Comparison of ENCODE assay signal across 8 cellular contexts in the genomic region with DNA sequence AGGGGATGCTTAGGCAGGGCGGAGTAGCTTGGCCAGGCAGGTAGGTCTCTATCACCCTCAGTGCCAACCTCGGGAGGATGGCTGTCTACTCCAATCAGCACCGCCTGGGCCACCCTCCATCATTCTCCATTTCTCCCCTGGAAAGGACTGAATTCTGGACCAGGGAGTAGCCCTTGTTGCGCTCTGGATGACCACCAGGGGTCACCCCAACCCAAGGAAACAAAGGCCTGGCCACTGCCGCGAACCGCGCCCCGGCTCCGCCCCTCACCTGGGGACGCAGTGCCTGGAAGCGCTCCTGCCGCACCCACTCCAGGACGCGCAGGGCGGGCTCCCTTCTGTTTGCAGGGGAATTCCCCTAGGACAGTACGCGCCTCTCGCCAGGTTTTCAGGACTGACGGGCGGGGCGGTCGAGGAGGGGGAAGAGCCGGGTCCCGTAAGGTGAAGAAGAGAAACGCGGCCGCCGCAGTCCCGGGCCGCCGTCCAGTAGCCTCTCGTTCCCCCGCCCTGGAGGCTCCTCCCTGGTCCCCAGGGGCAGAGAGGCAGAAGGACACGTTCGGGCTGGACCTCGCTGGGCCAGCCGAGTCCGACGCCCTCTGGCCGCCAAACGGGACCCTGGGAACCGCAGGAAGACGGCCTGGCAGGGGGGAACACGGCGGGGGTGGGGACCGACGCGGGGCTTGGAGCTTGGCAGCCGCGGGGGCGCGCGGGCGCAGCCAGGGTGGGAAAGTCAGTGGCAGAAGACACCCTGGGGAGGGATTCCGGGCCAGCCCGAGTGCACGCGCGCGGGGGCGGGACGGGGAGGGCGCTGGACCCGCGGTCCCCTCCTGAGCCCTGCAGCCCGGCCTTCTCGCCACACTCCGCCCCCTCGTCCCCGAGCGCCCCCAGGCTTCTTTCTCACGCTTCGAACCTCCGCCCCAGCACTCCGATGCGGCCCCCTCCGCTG. TPM values are rescaled to one million over a fixed set of nuclear protein-coding genes. Genes with fewer than 3 reads are reported as not detected.
DNase-seq lines count a peak whose midpoint lies in the region; ATAC-seq, FAIRE-seq and TF ChIP-seq lines count a peak whose summit lies in the region.

No MANE protein-coding gene starts in this region.

- peaks cover 2 to 52% of the 10 kb centered on the region in 2 experiments; a peak in 3 of 5 replicates for H3K27me3 ChIP-seq in HepG2 (ENCODE audit: control insufficient read depth in 1 of 2, insufficient read depth in 2 of 2, low read length in 2 of 2)

- H3K9me3 Mint-ChIP-seq in activated CD4-positive, alpha-beta T cell treated with anti-CD3 and anti-CD28 coated beads, Interleukin-2, amount 10 ng/mL, durations not matched to agents 7 days and 5 days = no peaks in the 10 kb centered on the region

- H3K27me3 Mint-ChIP-seq in activated CD4-positive, alpha-beta T cell treated with anti-CD3 and anti-CD28 coated beads, Interleukin-2, amount 10 ng/mL, durations not matched to agents 7 days and 5 days = peaks cover 73% of the 10 kb centered on the region

- in situ Hi-C loops in HepG2 (cut with HindIII; ENCODE audit: extremely low pct_ligation_motif_present, low pct_unique_long_range_greater_than_20kb) = loop anchor here (5.0 to 25.0 kb wide), 3 partner anchors 147 to 342 kb away; no protein-coding TSS in a partner anchor

- CTCF ChIA-PET in A549 (lab: Yijun Ruan, JAX) (interaction anchor here (0.6 to 14.9 kb wide), 14 partner anchors 10 to 517 kb away, joined by 3 to 165 read pairs (median 4); partner anchors contain the start of gene SMIM35), HepG2 (lab: Yijun Ruan, JAX; ENCODE audit: low intra/inter-chr PET ratio, low total read pairs) (interaction anchor here (0.7 to 2.2 kb wide), 6 partner anchors 25 to 514 kb away, joined by 3 to 21 read pairs (median 11); no protein-coding TSS in a partner anchor)
- CTCF ChIA-PET in activated CD4-positive, alpha-beta T cell treated with anti-CD3 and anti-CD28 coated beads, Interleukin-2, amount 10 ng/mL, durations not matched to agents 7 days and 5 days (lab: Charles Lee) = interaction anchor here (1.1 to 4.8 kb wide), 6 partner anchors 11 to 175 kb away, joined by 3 to 32 read pairs (median 6); no protein-coding TSS in a partner anchor

- peak; percentile 87 to 95 for TF ChIP-seq RAD21 in A549 (conservative IDR thresholded peaks at IDR 0.05 in 1 of 2, IDR thresholded peaks at IDR 0.05 in 1 of 2)
- peak; percentile 99 for TF ChIP-seq RAD21 in HepG2 (CRISPR knock-in tag; IDR thresholded peaks at IDR 0.05)

- H3K4me1 Mint-ChIP-seq in activated CD4-positive, alpha-beta T cell treated with anti-CD3 and anti-CD28 coated beads, Interleukin-2, amount 10 ng/mL, durations not matched to agents 7 days and 5 days = peaks cover 11% of the 10 kb centered on the region

- H3K4me3 ChIP-seq in A549 = peak overlapping the region; percentile 55
- peak overlapping the region; percentile 60 to 80 (median 61); a peak in 5 of 6 replicates for H3K4me3 ChIP-seq in HepG2 (replicated peaks in 1 of 3; ENCODE audit: insufficient read depth in 1 of 3, low read depth in 2 of 3, low read length in 3 of 3)

- intact Hi-C loops in HepG2 (cut with micrococcal nuclease; ENCODE audit: unreplicated experiment) = loop anchor here (1.0 to 5.0 kb wide), 4 partner anchors 26 to 343 kb away; no protein-coding TSS in a partner anchor

- BruUV-seq in HepG2 (replicated peaks; lab: Mats Ljungman, UMichigan) = no TSS peak

- peak overlapping the region; percentile 99 for H3K4me2 ChIP-seq in A549
- H3K4me2 ChIP-seq in HepG2 (ENCODE audit: low read depth, low read length) = peak overlapping the region; percentile 75

- no peak for TF ChIP-seq POLR2A in A549 (IDR thresholded peaks at IDR 0.05; ENCODE audit: low read length)
- no peak for TF ChIP-seq POLR2A in HepG2 (IDR thresholded peaks at IDR 0.05; ENCODE audit: insufficient read depth in 1 of 2, low read depth in 2 of 2, low read length in 2 of 2)

- POLR2A ChIA-PET in A549 (lab: Yijun Ruan, JAX) = no interaction called here
- POLR2A ChIA-PET in activated CD4-positive, alpha-beta T cell treated with anti-CD3 and anti-CD28 coated beads, Interleukin-2, amount 10 ng/mL, durations not matched to agents 7 days and 5 days (lab: Charles Lee) = no interaction called here
- POLR2A ChIA-PET in HepG2 (lab: Yijun Ruan, JAX) = no interaction called here

- H3K4me3 Mint-ChIP-seq in activated CD4-positive, alpha-beta T cell treated with anti-CD3 and anti-CD28 coated beads, Interleukin-2, amount 10 ng/mL, durations not matched to agents 7 days and 5 days = peak overlapping the region; percentile 74

- 4% methylated on average over 18 of the region's 78 CpGs for WGBS in A549 (ENCODE audit: missing lambda C conversion rate)
- 0% methylated on average over 5 of the region's 78 CpGs for WGBS in HepG2 (ENCODE audit: low lambda C conversion rate)

- H4K20me1 ChIP-seq in HepG2 (ENCODE audit: insufficient read depth, low read length) = no peaks in the 10 kb centered on the region

- peak; percentile 81 to 96 for ATAC-seq in A549
- peak; percentile 78 for ATAC-seq in GM18520 (IDR thresholded peaks at IDR 0.05; ENCODE audit: unreplicated experiment)
- peak; percentile 81 for ATAC-seq in HG03175 (IDR thresholded peaks at IDR 0.05; ENCODE audit: unreplicated experiment)
- ATAC-seq in HepG2 = peak; percentile 93

- no peaks in the 10 kb centered on the region for H3K36me3 Mint-ChIP-seq in activated CD4-positive, alpha-beta T cell treated with anti-CD3 and anti-CD28 coated beads, Interleukin-2, amount 10 ng/mL, durations not matched to agents 7 days and 5 days (ENCODE audit: low read depth)

- H3K9me3 ChIP-seq in A549 (no peaks in the 10 kb centered on the region), HepG2 (ENCODE audit: low read length) (no peaks in the 10 kb centered on the region)

- H3K9ac ChIP-seq in HepG2 (ENCODE audit: insufficient read depth, low read depth, low read length) = 0 out of 2 replicates have a peak overlapping the region, but pooled peaks have one; percentile 0

- no peaks in the 10 kb centered on the region for H3K36me3 ChIP-seq in HepG2 (replicated peaks in 1 of 2; ENCODE audit: control insufficient read depth in 1 of 2, insufficient read depth in 2 of 2, low read length in 2 of 2)

- TF ChIP-seq CTCF in A549 (IDR thresholded peaks at IDR 0.05) (peak; percentile 71), HepG2 (CRISPR knock-in tag; IDR thresholded peaks at IDR 0.05) (peak; percentile 98)

- peak; percentile 67 to 92 for DNase-seq in A549 (ENCODE audit: low read depth in 1 of 2, low spot score in 1 of 2)
- DNase-seq in NCI-H510A (lab: John Stamatoyannopoulos, UW) = peak; percentile 78
- peak; percentile 90 for DNase-seq in activated CD4-positive, alpha-beta T cell treated with anti-CD3 and anti-CD28 coated beads, Interleukin-2, amount 10 ng/mL, durations not matched to agents 7 days and 5 days
- DNase-seq in dedifferentiated amniotic fluid mesenchymal stem cell (ENCODE audit: extremely low spot score) = peak; percentile 31
- peak; percentile 68 for DNase-seq in HepG2 (ENCODE audit: low spot score)
- peak; percentile 93 to 94 for DNase-seq in stimulated activated CD4-positive, alpha-beta T cell treated with anti-CD3 and anti-CD28 coated beads, Interleukin-2, amount 100 ng/mL, for 24 hours

- no peak for TF ChIP-seq EP300 in A549 (IDR thresholded peaks at IDR 0.05)
- no peak for TF ChIP-seq EP300 in HepG2 (IDR thresholded peaks at IDR 0.05; ENCODE audit: low read depth in 2 of 2, low read length in 2 of 2)
- no peak for TF ChIP-seq EP300 in HepG2 (CRISPR knock-in tag; IDR thresholded peaks at IDR 0.05; ENCODE audit: borderline replicate concordance)

- FAIRE-seq in A549 (lab: Jason Lieb, UNC) (no peak), HepG2 (lab: Jason Lieb, UNC) (peak; percentile 74)

- no peaks in the 10 kb centered on the region for H3K79me2 ChIP-seq in HepG2 (ENCODE audit: insufficient read depth, low read length)

- H3K4me1 ChIP-seq in A549 (no peaks in the 10 kb centered on the region), HepG2 (ENCODE audit: insufficient read depth, low read length) (peaks cover 18% of the 10 kb centered on the region; the same call in 1 of the 2 replicates)

- H3K27ac Mint-ChIP-seq in activated CD4-positive, alpha-beta T cell treated with anti-CD3 and anti-CD28 coated beads, Interleukin-2, amount 10 ng/mL, durations not matched to agents 7 days and 5 days = no peak overlapping the region

- H2AFZ ChIP-seq in HepG2 (ENCODE audit: low read length) = no peak overlapping the region

- H3K27ac ChIP-seq in A549 (peak overlapping the region; percentile 34 to 84; a peak in 5 of 6 replicates), HepG2 (ENCODE audit: extremely low read length, insufficient read depth, low read length) (no peak overlapping the region)

RNA-seq across cellular contexts. Expression of gene SCN4B, which starts 7.1 kb away (rescaled TPM):
- 0.04 and 0.12 TPM in 2 replicates for polyA plus RNA-seq in A549 (2011; rRNA removed)
- 0.01 TPM in 2 replicates for polyA plus RNA-seq in A549 (2012; cell fraction: cytosol; rRNA removed)
- 0.01 and 0.02 TPM in 2 replicates for polyA plus RNA-seq in A549 (2012; cell fraction: nucleus; rRNA removed)
- 0.03 to 0.04 TPM in 2 of 3 replicates, not detected in the other for polyA plus RNA-seq in A549 (2017; fragmentation: RNase III; extraction: RNeasy Plus Mini Kit Qiagen cat#74134 plus additional on column Dnase treatment)
- polyA minus RNA-seq in A549 (2011; rRNA and poly(A)+ RNA removed) = 0.10 TPM in 1 of 2 replicates, not detected in the other
- total RNA-seq in activated CD4-positive, alpha-beta T cell treated with anti-CD3 and anti-CD28 coated beads, Interleukin-2, amount 10 ng/mL, durations not matched to agents 7 days and 5 days = under 1 TPM in 1 of 2 experiments, not detected in 1; 0.10 TPM
- total RNA-seq in HepG2 (2016; rRNA removed; fragmentation: Illumina TruSeq; extraction: Trizol) = 0.04 TPM in 1 of 2 replicates, not detected in the other
- not detected in 2 replicates for total RNA-seq in HepG2 (2016; cell fraction: cytosol; rRNA removed; fragmentation: Illumina TruSeq; extraction: Trizol; ENCODE audit: low read depth)
- 0.19 TPM in 1 of 2 replicates, not detected in the other for total RNA-seq in HepG2 (2016; cell fraction: insoluble cytoplasmic fraction; rRNA removed; fragmentation: Illumina TruSeq; extraction: Trizol)
- total RNA-seq in HepG2 (2016; cell fraction: membrane; rRNA removed; fragmentation: Illumina TruSeq; extraction: Trizol) = 0.03 TPM in 1 of 2 replicates, not detected in the other
- not detected in 2 replicates for total RNA-seq in HepG2 (2016; cell fraction: nucleus; rRNA removed; fragmentation: Illumina TruSeq; extraction: Trizol)
- 0.29 and 0.38 TPM in 2 replicates for polyA plus RNA-seq in HepG2 (2011; rRNA removed)
- polyA plus RNA-seq in HepG2 (2011; cell fraction: cytosol; rRNA removed) = 0.13 and 0.19 TPM in 2 replicates
- 0.64 and 0.72 TPM in 2 replicates for polyA plus RNA-seq in HepG2 (2011; cell fraction: nucleus; rRNA removed)
- polyA plus RNA-seq in HepG2 (2012) = 0.07 TPM in 2 replicates
- not detected in 2 replicates for polyA plus RNA-seq in HepG2 (2016; cell fraction: cytosol; fragmentation: Illumina TruSeq; extraction: Trizol; ENCODE audit: low read depth)
- 0.20 TPM in 1 of 2 replicates, not detected in the other for polyA plus RNA-seq in HepG2 (2016; cell fraction: insoluble cytoplasmic fraction; fragmentation: Illumina TruSeq; extraction: Trizol; ENCODE audit: low read depth)
- polyA plus RNA-seq in HepG2 (2016; cell fraction: membrane; fragmentation: Illumina TruSeq; extraction: Trizol; ENCODE audit: low read depth) = 0.16 TPM in 1 of 2 replicates, not detected in the other
- 0.17 and 0.42 TPM in 2 replicates for polyA plus RNA-seq in HepG2 (2016; cell fraction: nucleus; fragmentation: Illumina TruSeq; extraction: Trizol; ENCODE audit: insufficient read depth, low read depth)
- polyA minus RNA-seq in HepG2 (2011; rRNA and poly(A)+ RNA removed; ENCODE audit: low replicate concordance) = 0.18 TPM in 1 of 2 replicates, not detected in the other
- polyA minus RNA-seq in HepG2 (2011; cell fraction: cytosol; rRNA and poly(A)+ RNA removed) = not detected in 2 replicates
- 0.39 and 0.75 TPM in 2 replicates for polyA minus RNA-seq in HepG2 (2011; cell fraction: nucleus; rRNA and poly(A)+ RNA removed)

RNA-seq across cellular contexts. Expression of gene SCN2B, which starts 30.9 kb away (rescaled TPM):
- polyA plus RNA-seq in A549 (2011; rRNA removed) (not detected in 2 replicates), A549 (2017; fragmentation: RNase III; extraction: RNeasy Plus Mini Kit Qiagen cat#74134 plus additional on column Dnase treatment) (not detected in 3 replicates), HepG2 (2011; rRNA removed) (0.01 TPM in 2 replicates)
- not detected in 2 replicates for polyA plus RNA-seq in A549 (2012; cell fraction: cytosol; rRNA removed)
- polyA plus RNA-seq in A549 (2012; cell fraction: nucleus; rRNA removed) = not detected in 2 replicates
- not detected in 2 replicates for polyA minus RNA-seq in A549 (2011; rRNA and poly(A)+ RNA removed)
- not detected for total RNA-seq in activated CD4-positive, alpha-beta T cell treated with anti-CD3 and anti-CD28 coated beads, Interleukin-2, amount 10 ng/mL, durations not matched to agents 7 days and 5 days
- 0.02 TPM in 1 of 2 replicates, not detected in the other for total RNA-seq in HepG2 (2016; rRNA removed; fragmentation: Illumina TruSeq; extraction: Trizol)
- not detected in 2 replicates for total RNA-seq in HepG2 (2016; cell fraction: cytosol; rRNA removed; fragmentation: Illumina TruSeq; extraction: Trizol; ENCODE audit: low read depth)
- 0.02 TPM in 1 of 2 replicates, not detected in the other for total RNA-seq in HepG2 (2016; cell fraction: insoluble cytoplasmic fraction; rRNA removed; fragmentation: Illumina TruSeq; extraction: Trizol)
- not detected in 2 replicates for total RNA-seq in HepG2 (2016; cell fraction: membrane; rRNA removed; fragmentation: Illumina TruSeq; extraction: Trizol)
- not detected in 2 replicates for total RNA-seq in HepG2 (2016; cell fraction: nucleus; rRNA removed; fragmentation: Illumina TruSeq; extraction: Trizol)
- 0.01 and 0.03 TPM in 2 replicates for polyA plus RNA-seq in HepG2 (2011; cell fraction: cytosol; rRNA removed)
- polyA plus RNA-seq in HepG2 (2011; cell fraction: nucleus; rRNA removed) = 0.02 and 0.03 TPM in 2 replicates
- polyA plus RNA-seq in HepG2 (2012) = 0.03 TPM in 1 of 2 replicates, not detected in the other
- polyA plus RNA-seq in HepG2 (2016; cell fraction: cytosol; fragmentation: Illumina TruSeq; extraction: Trizol; ENCODE audit: low read depth) = not detected in 2 replicates
- 0.03 TPM in 1 of 2 replicates, not detected in the other for polyA plus RNA-seq in HepG2 (2016; cell fraction: insoluble cytoplasmic fraction; fragmentation: Illumina TruSeq; extraction: Trizol; ENCODE audit: low read depth)
- not detected in 2 replicates for polyA plus RNA-seq in HepG2 (2016; cell fraction: membrane; fragmentation: Illumina TruSeq; extraction: Trizol; ENCODE audit: low read depth)
- not detected in 2 replicates for polyA plus RNA-seq in HepG2 (2016; cell fraction: nucleus; fragmentation: Illumina TruSeq; extraction: Trizol; ENCODE audit: insufficient read depth, low read depth)
- polyA minus RNA-seq in HepG2 (2011; rRNA and poly(A)+ RNA removed; ENCODE audit: low replicate concordance) = not detected in 2 replicates
- polyA minus RNA-seq in HepG2 (2011; cell fraction: cytosol; rRNA and poly(A)+ RNA removed) = not detected in 2 replicates
- not detected in 2 replicates for polyA minus RNA-seq in HepG2 (2011; cell fraction: nucleus; rRNA and poly(A)+ RNA removed)

RNA-seq across cellular contexts. Expression of gene SMIM35, which starts 58.8 kb away (rescaled TPM):
- polyA plus RNA-seq in A549 (2011; rRNA removed) = not detected in 2 replicates
- polyA plus RNA-seq in A549 (2012; cell fraction: cytosol; rRNA removed) = not detected in 2 replicates
- not detected in 2 replicates for polyA plus RNA-seq in A549 (2012; cell fraction: nucleus; rRNA removed)
- not detected in 3 replicates for polyA plus RNA-seq in A549 (2017; fragmentation: RNase III; extraction: RNeasy Plus Mini Kit Qiagen cat#74134 plus additional on column Dnase treatment)
- not detected in 2 replicates for polyA minus RNA-seq in A549 (2011; rRNA and poly(A)+ RNA removed)
- under 1 TPM; 0.27 TPM for total RNA-seq in activated CD4-positive, alpha-beta T cell treated with anti-CD3 and anti-CD28 coated beads, Interleukin-2, amount 10 ng/mL, durations not matched to agents 7 days and 5 days
- not detected in 2 replicates for total RNA-seq in HepG2 (2016; rRNA removed; fragmentation: Illumina TruSeq; extraction: Trizol)
- not detected in 2 replicates for total RNA-seq in HepG2 (2016; cell fraction: cytosol; rRNA removed; fragmentation: Illumina TruSeq; extraction: Trizol; ENCODE audit: low read depth)
- total RNA-seq in HepG2 (2016; cell fraction: insoluble cytoplasmic fraction; rRNA removed; fragmentation: Illumina TruSeq; extraction: Trizol) = not detected in 2 replicates
- total RNA-seq in HepG2 (2016; cell fraction: membrane; rRNA removed; fragmentation: Illumina TruSeq; extraction: Trizol) = not detected in 2 replicates
- total RNA-seq in HepG2 (2016; cell fraction: nucleus; rRNA removed; fragmentation: Illumina TruSeq; extraction: Trizol) = not detected in 2 replicates
- polyA plus RNA-seq in HepG2 (2011; rRNA removed) = 0.04 TPM in 1 of 2 replicates, not detected in the other
- polyA plus RNA-seq in HepG2 (2011; cell fraction: cytosol; rRNA removed) = 0.01 TPM in 1 of 2 replicates, not detected in the other
- 0.05 TPM in 2 replicates for polyA plus RNA-seq in HepG2 (2011; cell fraction: nucleus; rRNA removed)
- not detected in 2 replicates for polyA plus RNA-seq in HepG2 (2012)
- not detected in 2 replicates for polyA plus RNA-seq in HepG2 (2016; cell fraction: cytosol; fragmentation: Illumina TruSeq; extraction: Trizol; ENCODE audit: low read depth)
- not detected in 2 replicates for polyA plus RNA-seq in HepG2 (2016; cell fraction: insoluble cytoplasmic fraction; fragmentation: Illumina TruSeq; extraction: Trizol; ENCODE audit: low read depth)
- polyA plus RNA-seq in HepG2 (2016; cell fraction: membrane; fragmentation: Illumina TruSeq; extraction: Trizol; ENCODE audit: low read depth) = not detected in 2 replicates
- not detected in 2 replicates for polyA plus RNA-seq in HepG2 (2016; cell fraction: nucleus; fragmentation: Illumina TruSeq; extraction: Trizol; ENCODE audit: insufficient read depth, low read depth)
- polyA minus RNA-seq in HepG2 (2011; rRNA and poly(A)+ RNA removed; ENCODE audit: low replicate concordance) = 0.04 TPM in 1 of 2 replicates, not detected in the other
- polyA minus RNA-seq in HepG2 (2011; cell fraction: cytosol; rRNA and poly(A)+ RNA removed) = not detected in 2 replicates
- not detected in 2 replicates for polyA minus RNA-seq in HepG2 (2011; cell fraction: nucleus; rRNA and poly(A)+ RNA removed)

Comparison
In these comparisons a context has a peak if more than half of its experiments do, and no peak if none do; other contexts are left out.
1. DNase-seq: peak in every context shown above with its lines; median percentile 94 in stimulated activated CD4-positive, alpha-beta T cell treated with anti-CD3 and anti-CD28 coated beads, Interleukin-2, amount 100 ng/mL, for 24 hours; 90 in activated CD4-positive, alpha-beta T cell treated with anti-CD3 and anti-CD28 coated beads, Interleukin-2, amount 10 ng/mL, durations not matched to agents 7 days and 5 days; 80 in A549; 78 in NCI-H510A; 68 in HepG2; 31 in dedifferentiated amniotic fluid mesenchymal stem cell.
2. Of the 38 proteins assayed by ChIP-seq in both HepG2 and A549: peak only in HepG2: BCL3, ESRRA, FOSL2, HDAC2, HMGXB4, JUN and 4 more; only in A549: none; in both: CTCF, RAD21 and SMC3; in neither: 24; mixed calls (peak in some experiments, not most) for 1.